In the genomic region with DNA sequence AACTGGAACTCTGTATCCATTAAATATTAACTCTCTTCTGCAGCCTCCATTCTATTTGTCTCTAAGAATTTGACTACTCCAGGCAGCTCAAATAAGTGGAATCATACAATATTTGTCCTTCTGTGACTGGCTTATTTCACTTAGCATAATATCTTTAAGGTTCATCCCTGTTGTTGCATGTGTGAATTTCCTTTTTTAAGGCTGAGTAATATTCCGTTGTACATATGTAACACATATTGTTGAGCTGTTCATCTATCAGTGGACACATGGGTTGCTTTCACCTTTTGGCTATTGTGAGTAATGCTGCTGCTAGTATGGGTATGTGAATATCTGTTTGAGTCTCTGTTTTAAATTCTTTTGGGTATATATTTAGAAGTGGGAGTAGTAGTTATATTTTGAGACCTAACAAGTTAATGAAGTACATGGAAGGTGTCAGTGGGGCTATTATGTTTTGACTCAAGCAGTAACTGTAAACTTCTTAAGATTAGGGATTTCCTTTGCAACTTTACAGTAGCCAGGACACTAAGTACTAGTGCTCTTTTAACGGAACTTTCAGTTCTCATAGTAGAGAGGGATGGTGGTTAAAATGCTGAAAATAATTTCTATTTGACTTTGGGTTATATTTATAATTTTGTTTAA, we compare ENCODE assay signal across 23 cellular contexts.
DNase-seq lines count a peak whose midpoint lies in the region; ATAC-seq lines count a peak whose summit lies in the region.
"Had no signal": no experiment of that assay in that cellular context is flagged by ENCODE, and none has a peak within 500 bp of the region (broad histone marks: within the 10 kb centered on the region; RNA-seq: fewer than 3 reads in every experiment).

No MANE protein-coding gene starts in this region.

- H3K4me1 Mint-ChIP-seq in activated naive CD8-positive, alpha-beta T cell (ENCODE audit: low read depth): peaks cover 21% of the 10 kb centered on the region
- peaks cover 36% of the 10 kb centered on the region for H3K4me1 Mint-ChIP-seq in activated naive CD8-positive, alpha-beta T cell treated with anti-CD3 and anti-CD28 coated beads, Interleukin-2, amount 50 U/mL, for 24 hours
- peaks cover 14 to 23% of the 10 kb centered on the region in 2 donors for H3K4me1 Mint-ChIP-seq in effector memory CD8-positive, alpha-beta T cell (ENCODE audit: low read depth in 2 of 2)

- no peaks in the 10 kb centered on the region for H3K9me3 Mint-ChIP-seq in activated naive CD8-positive, alpha-beta T cell (ENCODE audit: low read depth)
- H3K9me3 Mint-ChIP-seq in activated naive CD8-positive, alpha-beta T cell treated with anti-CD3 and anti-CD28 coated beads, Interleukin-2, amount 50 U/mL, for 24 hours: no peaks in the 10 kb centered on the region
- H3K9me3 Mint-ChIP-seq in effector memory CD8-positive, alpha-beta T cell: no peaks in the 10 kb centered on the region
- H3K9me3 Mint-ChIP-seq: activated CD4-positive, alpha-beta T cell treated with anti-CD3 and anti-CD28 coated beads, Interleukin-2, amount 10 ng/mL, durations not matched to agents 7 days and 5 days; brain; nephron progenitor cell; T-helper 1 cell treated with Interleukin-12 subunit alpha and Interleukin-12 subunit beta and Interleukin-4 antibody, amounts not matched to agents 30 μg/mL and 1 μg/mL, for 36 hours had no signal

- H3K36me3 Mint-ChIP-seq in activated naive CD8-positive, alpha-beta T cell: peaks cover 29% of the 10 kb centered on the region
- peaks cover 51% of the 10 kb centered on the region for H3K36me3 Mint-ChIP-seq in activated naive CD8-positive, alpha-beta T cell treated with anti-CD3 and anti-CD28 coated beads, Interleukin-2, amount 50 U/mL, for 24 hours (ENCODE audit: low read depth)
- H3K36me3 Mint-ChIP-seq in effector memory CD8-positive, alpha-beta T cell (ENCODE audit: insufficient read depth): peaks cover 47% of the 10 kb centered on the region

- H3K4me3 Mint-ChIP-seq in activated naive CD8-positive, alpha-beta T cell: peak overlapping the region; percentile 8
- no peak overlapping the region for H3K4me3 Mint-ChIP-seq in activated naive CD8-positive, alpha-beta T cell treated with anti-CD3 and anti-CD28 coated beads, Interleukin-2, amount 50 U/mL, for 24 hours
- no peak overlapping the region for H3K4me3 Mint-ChIP-seq in effector memory CD8-positive, alpha-beta T cell
- H3K4me3 Mint-ChIP-seq: activated CD4-positive, alpha-beta T cell treated with anti-CD3 and anti-CD28 coated beads, Interleukin-2, amount 10 ng/mL, durations not matched to agents 7 days and 5 days; brain; nephron progenitor cell; T-helper 1 cell treated with Interleukin-12 subunit alpha and Interleukin-12 subunit beta and Interleukin-4 antibody, amounts not matched to agents 30 μg/mL and 1 μg/mL, for 36 hours had no signal

- H3K27me3 Mint-ChIP-seq in activated naive CD8-positive, alpha-beta T cell: no peaks in the 10 kb centered on the region
- no peaks in the 10 kb centered on the region for H3K27me3 Mint-ChIP-seq in activated naive CD8-positive, alpha-beta T cell treated with anti-CD3 and anti-CD28 coated beads, Interleukin-2, amount 50 U/mL, for 24 hours
- H3K27me3 Mint-ChIP-seq in effector memory CD8-positive, alpha-beta T cell: no peaks in the 10 kb centered on the region
- H3K27me3 Mint-ChIP-seq: activated CD4-positive, alpha-beta T cell treated with anti-CD3 and anti-CD28 coated beads, Interleukin-2, amount 10 ng/mL, durations not matched to agents 7 days and 5 days; brain had no signal

- H3K27ac Mint-ChIP-seq in activated naive CD8-positive, alpha-beta T cell: no peak overlapping the region
- H3K27ac Mint-ChIP-seq in activated naive CD8-positive, alpha-beta T cell treated with anti-CD3 and anti-CD28 coated beads, Interleukin-2, amount 50 U/mL, for 24 hours: no peak overlapping the region
- H3K27ac Mint-ChIP-seq in effector memory CD8-positive, alpha-beta T cell: no peak overlapping the region
- H3K27ac Mint-ChIP-seq: brain, nephron progenitor cell had no signal

- ATAC-seq in activated naive CD8-positive, alpha-beta T cell treated with anti-CD3 and anti-CD28 coated beads, Interleukin-2, amount 50 U/mL, for 24 hours: no peak
- ATAC-seq in GM21390 (IDR thresholded peaks at IDR 0.05; ENCODE audit: unreplicated experiment): peak; percentile 62
- ATAC-seq in HG03095 (IDR thresholded peaks at IDR 0.05; ENCODE audit: unreplicated experiment): peak; percentile 51
- no peak for ATAC-seq in GM21717 (IDR thresholded peaks at IDR 0.05; ENCODE audit: unreplicated experiment)
- no peak for ATAC-seq in HG03342 (IDR thresholded peaks at IDR 0.05; ENCODE audit: unreplicated experiment)
- ATAC-seq in effector memory CD8-positive, alpha-beta T cell (replicated peaks): no peak
- ATAC-seq: A549, Panc1, right cardiac atrium had no signal

- DNase-seq in activated naive CD8-positive, alpha-beta T cell treated with anti-CD3 and anti-CD28 coated beads, Interleukin-2, amount 50 U/mL, for 24 hours: no peak
- no peak for DNase-seq in effector memory CD8-positive, alpha-beta T cell
- no peak for DNase-seq in T-helper 1 cell
- DNase-seq: activated CD4-positive, alpha-beta T cell treated with anti-CD3 and anti-CD28 coated beads, Interleukin-2, amount 10 ng/mL, durations not matched to agents 7 days and 5 days; BE2C; effector CD8-positive, alpha-beta T cell; H7; hypothalamus; NCI-H1436; NCI-H510A treated with DMSO at 0.1 percent for 48 hours; nephron progenitor cell; right cardiac atrium; SIG-M5; trophoblast cell had no signal

Comparison
In these comparisons a context has a peak if more than half of its experiments do, and no peak if none do; other contexts are left out.
1. ATAC-seq: peak in GM21390 (single experiment) and HG03095 (single experiment); none in activated naive CD8-positive, alpha-beta T cell treated with anti-CD3 and anti-CD28 coated beads, Interleukin-2, amount 50 U/mL, for 24 hours (single experiment), GM21717 (single experiment), HG03342 (single experiment) and effector memory CD8-positive, alpha-beta T cell (single experiment).